Comparison of ENCODE assay signal across 8 cellular contexts in genomic region chr16:8957509-8958157, GRCh38. TPM values are rescaled to one million over a fixed set of nuclear protein-coding genes. Genes with fewer than 3 reads are reported as not detected.
A peak's percentile ranks its signal among the peaks of the same experiment; 100 is the strongest.
DNase-seq lines count a peak whose midpoint lies in the region; FAIRE-seq and TF ChIP-seq lines count a peak whose summit lies in the region.
"Had no signal": no experiment of that assay in that cellular context is flagged by ENCODE, and none has a peak within 500 bp of the region (broad histone marks: within the 10 kb centered on the region; RNA-seq: fewer than 3 reads in every experiment).

No MANE protein-coding gene starts in this region.

- H2AFZ ChIP-seq in OCI-LY1 (ENCODE audit: low read length), result no peak overlapping the region

- H3K79me2 ChIP-seq in OCI-LY1 (ENCODE audit: insufficient read depth, low read length), result peaks cover 87% of the 10 kb centered on the region

- H3K9me2 ChIP-seq in OCI-LY1 (ENCODE audit: low read depth, low read length), result no peaks in the 10 kb centered on the region

- H3K27me3 ChIP-seq in OCI-LY1 (ENCODE audit: insufficient read depth, low read length), result no peaks in the 10 kb centered on the region
- H3K27me3 ChIP-seq in duodenal mucosa (ENCODE audit: control insufficient read depth in 1 of 2, insufficient read depth in 2 of 2, low read length in 2 of 2), result no peaks in the 10 kb centered on the region
- no peaks in the 10 kb centered on the region for H3K27me3 ChIP-seq in rectal smooth muscle tissue (ENCODE audit: control insufficient read depth, insufficient read depth, low read length)

- H3K4me2 ChIP-seq in OCI-LY1 (ENCODE audit: low read length), result peak overlapping the region; percentile 79

- H3K36me3 ChIP-seq in OCI-LY1 (ENCODE audit: insufficient read depth, low read length), result peaks cover 33% of the 10 kb centered on the region
- H3K36me3 ChIP-seq in duodenal mucosa (ENCODE audit: control insufficient read depth in 1 of 2, insufficient read depth in 2 of 2, low read length in 2 of 2), result no peaks in the 10 kb centered on the region
- H3K36me3 ChIP-seq in rectal smooth muscle tissue (ENCODE audit: control insufficient read depth, insufficient read depth, low read length), result no peaks in the 10 kb centered on the region
- no peaks in the 10 kb centered on the region for H3K36me3 ChIP-seq in kidney (ENCODE audit: control insufficient read depth in 1 of 2, insufficient read depth in 2 of 2, low read length in 2 of 2)

- peaks cover 87% of the 10 kb centered on the region for H3K4me1 ChIP-seq in OCI-LY1 (ENCODE audit: insufficient read depth, low read length, severe bottlenecking)
- peaks cover 64 to 75% of the 10 kb centered on the region in 2 donors for H3K4me1 ChIP-seq in duodenal mucosa (ENCODE audit: control insufficient read depth in 1 of 2, insufficient read depth in 2 of 2, low read length in 2 of 2)
- H3K4me1 ChIP-seq in rectal smooth muscle tissue (ENCODE audit: control insufficient read depth, insufficient read depth, low read length), result peaks cover 59% of the 10 kb centered on the region
- peaks cover 22 to 55% of the 10 kb centered on the region in 2 donors for H3K4me1 ChIP-seq in kidney (ENCODE audit: control insufficient read depth in 1 of 2, insufficient read depth in 1 of 2, low read depth in 1 of 2, low read length in 2 of 2)

- H3K4me3 ChIP-seq in GM12865 (ENCODE audit: low read depth, low read length) (peak overlapping the region; percentile 50), OCI-LY1 (ENCODE audit: low read depth, low read length, poor library complexity, severe bottlenecking) (peak overlapping the region; percentile 74), duodenal mucosa (ENCODE audit: low read depth in 1 of 2, low read length in 2 of 2) (peak overlapping the region; percentile 40 to 64), rectal smooth muscle tissue (ENCODE audit: low read length) (peak overlapping the region; percentile 41), kidney (ENCODE audit: low read length in 2 of 2) (no peak overlapping the region)

- H3K27ac ChIP-seq in OCI-LY1 (ENCODE audit: low read depth, low read length, poor library complexity, severe bottlenecking), result peak overlapping the region; percentile 90
- no peak overlapping the region for H3K27ac ChIP-seq in duodenal mucosa (ENCODE audit: low read depth, low read length)
- no peak overlapping the region for H3K27ac ChIP-seq in rectal smooth muscle tissue (ENCODE audit: low read depth, low read length)
- peak overlapping the region in 1 of 2 donors; percentile 29 for H3K27ac ChIP-seq in kidney (ENCODE audit: low read depth in 2 of 2, low read length in 2 of 2)

- no peak for DNase-seq in GM12865 (ENCODE audit: low read depth)
- no peak for DNase-seq in NCI-H1436 treated with DMSO at 0.1 percent for 48 hours (lab: John Stamatoyannopoulos, UW)
- no peak for DNase-seq in glomerular visceral epithelial cell (ENCODE audit: extremely low spot score)
- DNase-seq in kidney, result no peak
- DNase-seq: GF-D8 had no signal

- peaks cover 2% of the 10 kb centered on the region for H3F3A ChIP-seq in OCI-LY1 (ENCODE audit: insufficient read depth, low read length)

- no peaks in the 10 kb centered on the region for H4K20me1 ChIP-seq in OCI-LY1 (ENCODE audit: insufficient read depth, low read length)

- FAIRE-seq in kidney (lab: Jason Lieb, UNC), result no peak

- intact Hi-C loops in kidney (cut with DNase I), result loop anchor here (10.0 kb wide), 1 partner anchor 63 kb away; no protein-coding TSS in a partner anchor

- H3K9me3 ChIP-seq in OCI-LY1 (ENCODE audit: low read length), result no peaks in the 10 kb centered on the region
- H3K9me3 ChIP-seq in duodenal mucosa (ENCODE audit: control insufficient read depth in 1 of 2, low read length in 2 of 2), result no peaks in the 10 kb centered on the region
- H3K9me3 ChIP-seq in kidney (ENCODE audit: control insufficient read depth in 1 of 2, low read length in 2 of 2), result no peaks in the 10 kb centered on the region

- peak overlapping the region; percentile 75 for H3K9ac ChIP-seq in OCI-LY1 (ENCODE audit: low read length)
- peak overlapping the region in 1 of 2 donors; percentile 34 for H3K9ac ChIP-seq in duodenal mucosa (ENCODE audit: low read depth in 1 of 2, low read length in 2 of 2)
- no peak overlapping the region for H3K9ac ChIP-seq in rectal smooth muscle tissue (ENCODE audit: low read length)
- no peak overlapping the region for H3K9ac ChIP-seq in kidney (ENCODE audit: low read length in 2 of 2)

- TF ChIP-seq CTCF in GM12865 (IDR thresholded peaks at IDR 0.05; ENCODE audit: insufficient read depth, low read depth, low read length, missing control alignments), result no peak
- no peak for TF ChIP-seq CTCF in OCI-LY1 (IDR thresholded peaks at IDR 0.05; ENCODE audit: low read length)
- no peak for TF ChIP-seq CTCF in kidney (IDR thresholded peaks at IDR 0.05; ENCODE audit: borderline replicate concordance, extremely low read depth, insufficient read depth)

RNA-seq across cellular contexts. Expression of gene USP7, which starts 6.1 kb away (rescaled TPM):
- total RNA-seq in kidney, result 92.0 TPM
- polyA plus RNA-seq in kidney (ENCODE audit: insufficient read depth, low read depth, low replicate concordance), result 26.7 TPM

Comparison
In these comparisons a context has a peak if more than half of its experiments do, and no peak if none do; other contexts are left out.
1. H3K4me3 ChIP-seq: peak in GM12865 (single experiment), OCI-LY1 (single experiment), duodenal mucosa (2 of 2) and rectal smooth muscle tissue (single experiment); none in kidney (0 of 2).